ENCODE assay signal across 8 cellular contexts in genomic region chr11:62831520-62832345, GRCh38. TPM values are rescaled to one million over a fixed set of nuclear protein-coding genes. Genes with fewer than 3 reads are reported as not detected.
DNase-seq lines count a peak whose midpoint lies in the region; ATAC-seq, FAIRE-seq and TF ChIP-seq lines count a peak whose summit lies in the region.

A gene with protein sequence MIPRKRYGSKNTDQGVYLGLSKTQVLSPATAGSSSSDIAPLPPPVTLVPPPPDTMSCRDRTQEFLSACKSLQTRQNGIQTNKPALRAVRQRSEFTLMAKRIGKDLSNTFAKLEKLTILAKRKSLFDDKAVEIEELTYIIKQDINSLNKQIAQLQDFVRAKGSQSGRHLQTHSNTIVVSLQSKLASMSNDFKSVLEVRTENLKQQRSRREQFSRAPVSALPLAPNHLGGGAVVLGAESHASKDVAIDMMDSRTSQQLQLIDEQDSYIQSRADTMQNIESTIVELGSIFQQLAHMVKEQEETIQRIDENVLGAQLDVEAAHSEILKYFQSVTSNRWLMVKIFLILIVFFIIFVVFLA (minus strand): TSS chr11:62832051. CDS start chr11:62831243, 808 bp downstream.

- H3K27ac ChIP-seq in psoas muscle = peak within 1 kb of the TSS; percentile 98

- intact Hi-C loops in T-helper 2 cell treated with Interferon-gamma antibody and Interleukin-4, amounts not matched to agents 100 ng/mL and 5 ng/mL, for 36 hours (cut with micrococcal nuclease) = loop anchor here (1.0 to 5.0 kb wide), 6 partner anchors 8 to 124 kb away; partner anchors contain the start of genes BSCL2, GNG3, SLC3A2 and TMEM179B
- intact Hi-C loops in left ventricle myocardium superior (cut with micrococcal nuclease) = no loop called here
- intact Hi-C loops in psoas muscle (cut with DNase I) = loop anchor here (5.0 kb wide), 2 partner anchors 34 to 44 kb away; partner anchors contain the start of gene TMEM179B (in 1 of the 2)

- DNase-seq in NCI-H187 treated with DMSO at 0.1 percent for 48 hours (lab: John Stamatoyannopoulos, UW) = peak; percentile 92
- DNase-seq in anterior cingulate cortex (lab: John Stamatoyannopoulos, UW) = peak; percentile 93 to 100 (median 99)
- peak; percentile 100 for DNase-seq in left ventricle myocardium superior
- peak; percentile 100 for DNase-seq in psoas muscle
- peak; percentile 98 for DNase-seq in urothelium cell line (ENCODE audit: low spot score)

- FAIRE-seq in urothelium cell line (lab: Jason Lieb, UNC) = no peak

- no peaks in the 10 kb centered on the region for H3K9me3 ChIP-seq in psoas muscle

- peaks cover 6 to 67% of the 10 kb centered on the region in 2 donors for H3K36me3 ChIP-seq in psoas muscle (ENCODE audit: insufficient read depth in 1 of 2, low read depth in 1 of 2)

- ATAC-seq in GM18499 (IDR thresholded peaks at IDR 0.05; ENCODE audit: insufficient read depth, unreplicated experiment) (peak; percentile 56), HG02943 (IDR thresholded peaks at IDR 0.05; ENCODE audit: low read depth, unreplicated experiment) (peak; percentile 87), left ventricle myocardium superior (peak; percentile 98), psoas muscle (peak; percentile 98 to 99 (median 98))

- H3K4me3 ChIP-seq in psoas muscle = peak within 1 kb of the TSS; percentile 99

- WGBS in psoas muscle, 3 donors = 0 to 1% (median 0%) methylated on average over 59 to 65 of the region's 65 CpGs

- no peak for TF ChIP-seq CTCF in psoas muscle (IDR thresholded peaks at IDR 0.05)

- H3K27me3 ChIP-seq in psoas muscle (ENCODE audit: insufficient read depth in 3 of 3, low read length in 2 of 3) = no peaks in the 10 kb centered on the region

- H3K4me1 ChIP-seq in psoas muscle = peaks cover 27% of the 10 kb centered on the region

RNA-seq across cellular contexts. Expression of the gene that starts here (rescaled TPM):
- total RNA-seq in T-helper 2 cell treated with Interferon-gamma antibody and Interleukin-4, amounts not matched to agents 100 ng/mL and 5 ng/mL, for 36 hours = 39.4 and 39.8 TPM in 2 replicates
- total RNA-seq in left ventricle myocardium superior (19.5 TPM), psoas muscle (10 to 100 TPM; 16.0 to 24.6 (median 20.7) TPM)
- 10 to 100 TPM; 18.2 to 21.1 (median 21.1) TPM for polyA plus RNA-seq in psoas muscle

Comparison
In these comparisons a context has a peak if more than half of its experiments do, and no peak if none do; other contexts are left out.
1. Peak in every context shown above with its lines: DNase-seq, ATAC-seq, H3K4me3 ChIP-seq and H3K27ac ChIP-seq.